In the genomic region with DNA sequence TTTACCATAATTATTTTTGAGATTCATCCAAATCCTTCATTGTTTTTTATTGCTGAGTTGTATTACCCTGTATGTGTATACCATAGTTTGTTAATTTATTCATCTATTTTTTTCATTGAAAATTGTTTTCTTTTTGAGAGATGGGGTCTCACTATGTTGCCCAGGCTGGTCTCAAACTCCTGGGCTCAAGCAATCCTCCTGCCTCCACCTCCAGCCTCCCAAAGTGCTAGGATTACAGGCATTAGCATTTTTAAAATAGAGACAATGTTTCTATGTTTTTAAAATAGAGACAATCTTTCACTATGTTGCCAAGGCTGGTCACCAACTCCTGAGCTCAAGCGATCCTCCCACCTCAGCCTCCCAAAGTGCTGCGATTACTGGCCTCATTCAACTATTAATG, we compare ENCODE assay signal across 7 cellular contexts.
"Had no signal": no experiment of that assay in that cellular context is flagged by ENCODE, and none has a peak within 500 bp of the region (broad histone marks: within the 10 kb centered on the region; RNA-seq: fewer than 3 reads in every experiment).

No MANE protein-coding gene starts in this region.

- ATAC-seq: GM12878 had no signal

- DNase-seq: GDM1, GF-D8 had no signal

- FAIRE-seq: G401.6, GM12878, GM12891, GM12892, GM18507 had no signal

- H3K4me3 ChIP-seq: GM12878 had no signal
